Comparison of ENCODE assay signal across 14 cellular contexts in genomic region chr14:91381801-91382670, GRCh38. TPM values are rescaled to one million over a fixed set of nuclear protein-coding genes. Genes with fewer than 3 reads are reported as not detected.
DNase-seq lines count a peak whose midpoint lies in the region; ATAC-seq, FAIRE-seq and TF ChIP-seq lines count a peak whose summit lies in the region.
"Had no signal": no experiment of that assay in that cellular context is flagged by ENCODE, and none has a peak within 500 bp of the region (broad histone marks: within the 10 kb centered on the region; RNA-seq: fewer than 3 reads in every experiment).

No MANE protein-coding gene starts in this region.

- POLR2A ChIA-PET in activated CD4-positive, alpha-beta memory T cell treated with anti-CD3 and anti-CD28 coated beads for 36 hours (lab: Charles Lee), result no interaction called here
- POLR2A ChIA-PET in HEK293T (lab: Yijun Ruan, JAX), result no interaction called here

- peak; percentile 62 for FAIRE-seq in GM18507 (lab: Jason Lieb, UNC)

- H3K27me3 ChIP-seq in CD4-positive, CD25-positive, alpha-beta regulatory T cell (ENCODE audit: control insufficient read depth, insufficient read depth, low read length), result no peaks in the 10 kb centered on the region
- H3K27me3 ChIP-seq: gastrocnemius medialis had no signal

- H3K4me1 Mint-ChIP-seq in CD4-positive, CD25-positive, alpha-beta regulatory T cell, result peaks cover 25 to 98% (median 82%) of the 10 kb centered on the region in 4 donors
- peaks cover 88% of the 10 kb centered on the region for H3K4me1 Mint-ChIP-seq in activated CD4-positive, alpha-beta memory T cell treated with anti-CD3 and anti-CD28 coated beads for 36 hours (ENCODE audit: low read depth)
- H3K4me1 Mint-ChIP-seq in memory B cell, result peaks cover 70% of the 10 kb centered on the region

- CTCF ChIA-PET in activated CD4-positive, alpha-beta memory T cell treated with anti-CD3 and anti-CD28 coated beads for 36 hours (lab: Charles Lee), result interaction anchor here (1.8 kb wide), 1 partner anchor 9 kb away, joined by 5 read pairs; no protein-coding TSS in a partner anchor
- CTCF ChIA-PET in HEK293T (lab: Yijun Ruan, JAX), result interaction anchor here (1.2 kb wide), 1 partner anchor 55 kb away, joined by 3 read pairs; no protein-coding TSS in a partner anchor

- peak overlapping the region; percentile 81 to 97 (median 85) for H3K27ac Mint-ChIP-seq in CD4-positive, CD25-positive, alpha-beta regulatory T cell
- peak overlapping the region; percentile 83 for H3K27ac Mint-ChIP-seq in activated CD4-positive, alpha-beta memory T cell treated with anti-CD3 and anti-CD28 coated beads for 36 hours
- peak overlapping the region; percentile 89 for H3K27ac Mint-ChIP-seq in memory B cell

- peak overlapping the region; percentile 60 for H3K27ac ChIP-seq in CD4-positive, CD25-positive, alpha-beta regulatory T cell (ENCODE audit: insufficient read depth, low read length, poor library complexity, severe bottlenecking)
- H3K27ac ChIP-seq: gastrocnemius medialis, KMS-11 had no signal

- no peaks in the 10 kb centered on the region for H3K27me3 Mint-ChIP-seq in CD4-positive, CD25-positive, alpha-beta regulatory T cell
- no peaks in the 10 kb centered on the region for H3K27me3 Mint-ChIP-seq in activated CD4-positive, alpha-beta memory T cell treated with anti-CD3 and anti-CD28 coated beads for 36 hours
- no peaks in the 10 kb centered on the region for H3K27me3 Mint-ChIP-seq in memory B cell

- DNase-seq in CD4-positive, CD25-positive, alpha-beta regulatory T cell, result no peak
- DNase-seq in GM18507 (ENCODE audit: extremely low spot score, insufficient read length, low read depth) (no peak), memory B cell (ENCODE audit: low spot score in 2 of 2) (no peak), NCI-H187 treated with DMSO at 0.1 percent for 48 hours (lab: John Stamatoyannopoulos, UW) (no peak), HEK293T (ENCODE audit: extremely low spot score) (no peak)
- peak; percentile 48 for DNase-seq in activated CD4-positive, alpha-beta memory T cell treated with anti-CD3 and anti-CD28 coated beads for 36 hours
- no peak for DNase-seq in NK-92 treated with Interleukin-12 subunit alpha and Interleukin-12 subunit beta, amount 100 ng/mL, for 24 hours (lab: John Stamatoyannopoulos, UW)
- DNase-seq: activated CD8-positive, alpha-beta memory T cell treated with anti-CD3 and anti-CD28 coated beads for 24 hours; aorta; effector CD8-positive, alpha-beta T cell; gastrocnemius medialis; NCI-H187; stimulated activated CD4-positive, alpha-beta T cell treated with anti-CD3 and anti-CD28 coated beads, Interleukin-4, amount 100 ng/mL, for 24 hours had no signal

- intact Hi-C loops in activated CD4-positive, alpha-beta memory T cell treated with anti-CD3 and anti-CD28 coated beads for 36 hours (cut with micrococcal nuclease), result no loop called here

- H3K9me3 Mint-ChIP-seq in CD4-positive, CD25-positive, alpha-beta regulatory T cell, result no peaks in the 10 kb centered on the region
- no peaks in the 10 kb centered on the region for H3K9me3 Mint-ChIP-seq in activated CD4-positive, alpha-beta memory T cell treated with anti-CD3 and anti-CD28 coated beads for 36 hours
- H3K9me3 Mint-ChIP-seq in memory B cell, result no peaks in the 10 kb centered on the region

- H3K4me3 ChIP-seq in CD4-positive, CD25-positive, alpha-beta regulatory T cell (ENCODE audit: low read depth, low read length), result peak overlapping the region; percentile 44
- H3K4me3 ChIP-seq: gastrocnemius medialis had no signal

- H3K9me3 ChIP-seq in CD4-positive, CD25-positive, alpha-beta regulatory T cell (ENCODE audit: control insufficient read depth in 2 of 2, low read length in 2 of 2), result no peaks in the 10 kb centered on the region
- H3K9me3 ChIP-seq: gastrocnemius medialis had no signal

- H3K36me3 Mint-ChIP-seq in CD4-positive, CD25-positive, alpha-beta regulatory T cell, result peaks cover 23% of the 10 kb centered on the region
- peaks cover 10% of the 10 kb centered on the region for H3K36me3 Mint-ChIP-seq in activated CD4-positive, alpha-beta memory T cell treated with anti-CD3 and anti-CD28 coated beads for 36 hours
- peaks cover 11% of the 10 kb centered on the region for H3K36me3 Mint-ChIP-seq in memory B cell

- ATAC-seq in CD4-positive, CD25-positive, alpha-beta regulatory T cell (ENCODE audit: low read depth in 2 of 2), result no peak
- ATAC-seq in memory B cell (ENCODE audit: low read depth), result peak; percentile 40
- ATAC-seq: gastrocnemius medialis had no signal

- peak overlapping the region; percentile 59 to 79 (median 68) for H3K4me3 Mint-ChIP-seq in CD4-positive, CD25-positive, alpha-beta regulatory T cell
- no peak overlapping the region for H3K4me3 Mint-ChIP-seq in activated CD4-positive, alpha-beta memory T cell treated with anti-CD3 and anti-CD28 coated beads for 36 hours
- H3K4me3 Mint-ChIP-seq in memory B cell, result peak overlapping the region; percentile 32

- H3K36me3 ChIP-seq in CD4-positive, CD25-positive, alpha-beta regulatory T cell (ENCODE audit: control insufficient read depth, insufficient read depth, low read length), result peaks cover 29% of the 10 kb centered on the region
- H3K36me3 ChIP-seq: gastrocnemius medialis had no signal

- peaks cover 100% of the 10 kb centered on the region for H3K4me1 ChIP-seq in CD4-positive, CD25-positive, alpha-beta regulatory T cell (ENCODE audit: control insufficient read depth, insufficient read depth, low read length, poor library complexity, severe bottlenecking)

TF ChIP-seq in HEK293T, 16 proteins besides CTCF, POLR2A, EP300 and RAD21:
- TF ChIP-seq FOXK2 (IDR thresholded peaks at IDR 0.05), result no peak
- TF ChIP-seq ELF4 (IDR thresholded peaks at IDR 0.05), result no peak
- no peak for TF ChIP-seq ZNF384 (IDR thresholded peaks at IDR 0.05)
- no peak for TF ChIP-seq LEF1 (IDR thresholded peaks at IDR 0.05; ENCODE audit: borderline replicate concordance)
- no peak for TF ChIP-seq HDGF (IDR thresholded peaks at IDR 0.05; ENCODE audit: borderline replicate concordance)
- TF ChIP-seq FOXA1 (IDR thresholded peaks at IDR 0.05), result no peak
- TF ChIP-seq SUZ12 (IDR thresholded peaks at IDR 0.05), result no peak
- TF ChIP-seq NFRKB (IDR thresholded peaks at IDR 0.05), result no peak
- TF ChIP-seq CTBP1 (IDR thresholded peaks at IDR 0.05; ENCODE audit: borderline replicate concordance), result no peak
- no peak for TF ChIP-seq PKNOX1 (IDR thresholded peaks at IDR 0.05)
- no peak for TF ChIP-seq SP1 (IDR thresholded peaks at IDR 0.05)
- TF ChIP-seq L3MBTL2 (conservative IDR thresholded peaks at IDR 0.05), result no peak
- no peak for TF ChIP-seq BHLHE40 (IDR thresholded peaks at IDR 0.05; ENCODE audit: borderline replicate concordance)
- TF ChIP-seq ARNT (IDR thresholded peaks at IDR 0.05), result no peak
- no peak for TF ChIP-seq FOXM1 (IDR thresholded peaks at IDR 0.05; ENCODE audit: borderline replicate concordance)
- no peak for TF ChIP-seq TARDBP (IDR thresholded peaks at IDR 0.05)

RNA-seq across cellular contexts. Expression of gene CCDC88C, which starts 35.6 kb away (rescaled TPM):
- total RNA-seq in CD4-positive, CD25-positive, alpha-beta regulatory T cell, result 466 TPM
- polyA plus RNA-seq in CD4-positive, CD25-positive, alpha-beta regulatory T cell, result 10 to 100 TPM; 25.9 to 35.6 (median 31.0) TPM
- total RNA-seq in activated CD4-positive, alpha-beta memory T cell treated with anti-CD3 and anti-CD28 coated beads for 36 hours, result 10 to 100 TPM; 73.0 to 74.7 TPM
